In genomic region chr3:5187152-5187919, GRCh38 we compare ENCODE assay signal across 8 cellular contexts. TPM values are rescaled to one million over a fixed set of nuclear protein-coding genes. Genes with fewer than 3 reads are reported as not detected.
A peak's percentile ranks its signal among the peaks of the same experiment; 100 is the strongest.
DNase-seq lines count a peak whose midpoint lies in the region; ATAC-seq, FAIRE-seq and TF ChIP-seq lines count a peak whose summit lies in the region.

Gene EDEM1, plus strand, starts transcription at chr3:5187707. Its CDS starts 99 bp downstream, at chr3:5187806.

- dilution Hi-C loops in keratinocyte (cut with MboI; ENCODE audit: extremely low pct_ligation_motif_present, low sequenced_read_pairs), result no loop called here

- H3K4me2 ChIP-seq in keratinocyte (ENCODE audit: control insufficient read depth, extremely low read depth, insufficient read depth, low read depth, low read length), result peak within 1 kb of the TSS; percentile 99

- H3K36me3 ChIP-seq in keratinocyte (ENCODE audit: control insufficient read depth in 2 of 2, extremely low read depth in 1 of 2, insufficient read depth in 2 of 2, low read length in 2 of 2), result peaks cover 2 to 8% of the 10 kb centered on the region in 2 experiments

- peak within 1 kb of the TSS; percentile 98 for H3K9ac ChIP-seq in keratinocyte (ENCODE audit: control insufficient read depth, extremely low read depth, insufficient read depth, low read length)

- H2AFZ ChIP-seq in keratinocyte (ENCODE audit: control insufficient read depth, low read length), result peak within 1 kb of the TSS; percentile 83

- H3K4me3 ChIP-seq in keratinocyte (ENCODE audit: control insufficient read depth in 2 of 3, extremely low read depth in 1 of 3, insufficient read depth in 2 of 3, low read depth in 1 of 3, low read length in 3 of 3), result peak within 1 kb of the TSS; percentile 76 to 97 (median 97)

- H3K79me2 ChIP-seq in keratinocyte (ENCODE audit: control insufficient read depth, insufficient read depth, low read length), result peaks cover 48% of the 10 kb centered on the region

- ATAC-seq in GM18907 (IDR thresholded peaks at IDR 0.05; ENCODE audit: unreplicated experiment) (peak; percentile 90), HG03139 (IDR thresholded peaks at IDR 0.05; ENCODE audit: unreplicated experiment) (peak; percentile 80)

- peaks cover 3% of the 10 kb centered on the region for H4K20me1 ChIP-seq in keratinocyte (ENCODE audit: control insufficient read depth, extremely low read depth, insufficient read depth, low read length)

- no peaks in the 10 kb centered on the region for H3K9me1 ChIP-seq in keratinocyte (ENCODE audit: control insufficient read depth, extremely low read depth, insufficient read depth, low read length)

- no peak for TF ChIP-seq CTCF in keratinocyte (optimal IDR thresholded peaks at IDR 0.05 in 1 of 3, IDR thresholded peaks at IDR 0.05 in 1 of 3, conservative IDR thresholded peaks at IDR 0.05 in 1 of 3; ENCODE audit: extremely low read depth in 1 of 3, insufficient read depth in 2 of 3, low read length in 3 of 3)

- H3K4me1 ChIP-seq in keratinocyte (ENCODE audit: control insufficient read depth, extremely low read depth, insufficient read depth, low read length), result peaks cover 26% of the 10 kb centered on the region

- peak within 1 kb of the TSS; percentile 96 for H3K27ac ChIP-seq in keratinocyte (ENCODE audit: control insufficient read depth, insufficient read depth, low read length)

- H3K9me3 ChIP-seq in keratinocyte (ENCODE audit: control insufficient read depth, low read depth, low read length), result no peaks in the 10 kb centered on the region

- FAIRE-seq in keratinocyte (lab: Jason Lieb, UNC), result no peak

- H3K27me3 ChIP-seq in keratinocyte (ENCODE audit: control insufficient read depth, extremely low read depth, insufficient read depth, low read length), result no peaks in the 10 kb centered on the region

- DNase-seq in AG08396 (ENCODE audit: low spot score), result peak; percentile 99
- peak; percentile 52 to 89 for DNase-seq in NCI-H446 (lab: John Stamatoyannopoulos, UW)
- peak; percentile 98 for DNase-seq in activated CD4-positive, CD25-positive, alpha-beta regulatory T cell treated with anti-CD3 and anti-CD28 coated beads, Interleukin-2, amount 50 U/mL, for 72 hours
- DNase-seq in cerebellar cortex (ENCODE audit: low spot score), result peak; percentile 88
- peak; percentile 45 for DNase-seq in keratinocyte (ENCODE audit: low read depth, low spot score)
- peak; percentile 93 to 99 (median 94) for DNase-seq in stimulated activated CD4-positive, alpha-beta T cell treated with anti-CD3 and anti-CD28 coated beads, Interleukin-12 subunit alpha, Interleukin-12 subunit beta, amount 100 ng/mL, for 48 hours (ENCODE audit: low read depth in 2 of 3, low spot score in 1 of 3)

RNA-seq across cellular contexts. Expression of gene EDEM1, which starts in this region (rescaled TPM):
- 52.4 to 66.8 TPM (median 65.2 TPM) in 3 replicates for polyA plus RNA-seq in keratinocyte
- 15.3 TPM for polyA plus RNA-seq in keratinocyte (2011; ENCODE audit: low read depth)
- 32.2 and 50.7 TPM in 2 replicates for polyA plus RNA-seq in keratinocyte (2011; cell fraction: cytosol; rRNA removed)
- 92.6 and 101 TPM in 2 replicates for polyA plus RNA-seq in keratinocyte (2011; cell fraction: nucleus; rRNA removed)
- polyA plus RNA-seq in keratinocyte (2012; ENCODE audit: low replicate concordance), result 36.0 and 41.7 TPM in 2 replicates
- polyA minus RNA-seq in keratinocyte, result 53.2 to 88.3 TPM (median 76.5 TPM) in 3 replicates
- 126 TPM for polyA minus RNA-seq in keratinocyte (2011; cell fraction: cytosol; rRNA and poly(A)+ RNA removed)
- 97.1 and 198 TPM in 2 replicates for polyA minus RNA-seq in keratinocyte (2011; cell fraction: nucleus; rRNA and poly(A)+ RNA removed)

Comparison
In these comparisons a context has a peak if more than half of its experiments do, and no peak if none do; other contexts are left out.
1. Peak in every context shown above with its lines: DNase-seq, ATAC-seq, H3K4me3 ChIP-seq and H3K27ac ChIP-seq.
2. DNase-seq: peak in every context shown above with its lines; median percentile 99 in AG08396; 98 in activated CD4-positive, CD25-positive, alpha-beta regulatory T cell treated with anti-CD3 and anti-CD28 coated beads, Interleukin-2, amount 50 U/mL, for 72 hours; 94 in stimulated activated CD4-positive, alpha-beta T cell treated with anti-CD3 and anti-CD28 coated beads, Interleukin-12 subunit alpha, Interleukin-12 subunit beta, amount 100 ng/mL, for 48 hours; 88 in cerebellar cortex; 70 in NCI-H446; 45 in keratinocyte.